Comparison of ENCODE assay signal across 20 cellular contexts in genomic region chr5:52838306-52839015, GRCh38. TPM values are rescaled to one million over a fixed set of nuclear protein-coding genes. Genes with fewer than 3 reads are reported as not detected.
DNase-seq lines count a peak whose midpoint lies in the region; ATAC-seq, FAIRE-seq and TF ChIP-seq lines count a peak whose summit lies in the region.
"Had no signal": no experiment of that assay in that cellular context is flagged by ENCODE, and none has a peak within 500 bp of the region (broad histone marks: within the 10 kb centered on the region; RNA-seq: fewer than 3 reads in every experiment).

No MANE protein-coding gene starts in this region.

- no peak for FAIRE-seq in small intestine (lab: Jason Lieb, UNC)
- FAIRE-seq: A204.1, islet of Langerhans had no signal

- H3K9ac ChIP-seq in mesenchymal stem cell (ENCODE audit: low read length): peak overlapping the region; percentile 48

- H2BK12ac ChIP-seq in mesenchymal stem cell (ENCODE audit: low read length in 2 of 2): peak overlapping the region; percentile 93 to 98

- peak overlapping the region in 8 of 12 donors; percentile 43 to 93 (median 70) for H3K27ac ChIP-seq in heart left ventricle
- H3K27ac ChIP-seq in brain microvascular endothelial cell: peak overlapping the region; percentile 93
- H3K27ac ChIP-seq in mesenchymal stem cell (ENCODE audit: low read length, poor library complexity, severe bottlenecking): peak overlapping the region; percentile 100
- peak overlapping the region; percentile 71 to 75 (median 72) for H3K27ac ChIP-seq in transverse colon
- H3K27ac ChIP-seq in small intestine (ENCODE audit: low read depth in 1 of 2, low read length in 1 of 2): peak overlapping the region in 1 of 2 donors; percentile 44

- peak overlapping the region; percentile 90 for H2AK5ac ChIP-seq in mesenchymal stem cell (ENCODE audit: low read length, severe bottlenecking)

- H4K8ac ChIP-seq in mesenchymal stem cell (ENCODE audit: low read length): peak overlapping the region; percentile 94

- no peaks in the 10 kb centered on the region for H3K36me3 ChIP-seq in heart left ventricle
- no peaks in the 10 kb centered on the region for H3K36me3 ChIP-seq in brain microvascular endothelial cell (replicated peaks)
- H3K36me3 ChIP-seq in mesenchymal stem cell (ENCODE audit: control insufficient read depth in 1 of 2, insufficient read depth in 2 of 2, low read depth in 1 of 2, low read length in 2 of 2): no peaks in the 10 kb centered on the region
- no peaks in the 10 kb centered on the region for H3K36me3 ChIP-seq in transverse colon
- no peaks in the 10 kb centered on the region for H3K36me3 ChIP-seq in small intestine (ENCODE audit: control insufficient read depth in 2 of 2, insufficient read depth in 2 of 2, low read length in 2 of 2)
- H3K36me3 ChIP-seq: SJCRH30 had no signal

- no peak overlapping the region for H2AFZ ChIP-seq in mesenchymal stem cell (ENCODE audit: low read depth, low read length)

- H3K23ac ChIP-seq in mesenchymal stem cell (ENCODE audit: low read length in 2 of 2): no peak overlapping the region

- TF ChIP-seq EP300 in transverse colon (IDR thresholded peaks at IDR 0.05; ENCODE audit: low read depth): no peak

- intact Hi-C loops in heart left ventricle (cut with DNase I) (loop anchor here in 1 of 10 donors (5.0 kb wide), 1 partner anchor 36 kb away; no protein-coding TSS in a partner anchor), Right ventricle myocardium superior (cut with DNase I) (no loop called here), transverse colon (cut with DNase I; ENCODE audit: low total_unique reads) (no loop called here)

- H3K4me2 ChIP-seq in mesenchymal stem cell (ENCODE audit: low read length, poor library complexity, severe bottlenecking): peak overlapping the region; percentile 28

- H3K14ac ChIP-seq in mesenchymal stem cell (ENCODE audit: low read length in 2 of 2): no peak overlapping the region

- no peak overlapping the region for H2BK120ac ChIP-seq in mesenchymal stem cell (ENCODE audit: low read depth, low read length)

- H3K4me1 ChIP-seq in heart left ventricle (peaks cover 0 to 59% (median 9%) of the 10 kb centered on the region in 12 donors), mesenchymal stem cell (ENCODE audit: control insufficient read depth, insufficient read depth, low read depth, low read length) (peaks cover 2% of the 10 kb centered on the region), transverse colon (peaks cover 0 to 16% (median 4%) of the 10 kb centered on the region in 4 donors), small intestine (ENCODE audit: control insufficient read depth in 2 of 2, insufficient read depth in 1 of 2, low read depth in 1 of 2, low read length in 1 of 2) (peaks cover 0 to 2% of the 10 kb centered on the region in 2 donors)
- H3K4me1 ChIP-seq: body of pancreas had no signal

- peak overlapping the region; percentile 88 to 94 for H3K18ac ChIP-seq in mesenchymal stem cell (ENCODE audit: low read depth in 1 of 2, low read length in 2 of 2)

- no peaks in the 10 kb centered on the region for H3K9me3 ChIP-seq in heart left ventricle
- no peaks in the 10 kb centered on the region for H3K9me3 ChIP-seq in mesenchymal stem cell (ENCODE audit: control insufficient read depth, low read length)
- H3K9me3 ChIP-seq in transverse colon: no peaks in the 10 kb centered on the region
- no peaks in the 10 kb centered on the region for H3K9me3 ChIP-seq in small intestine (ENCODE audit: control insufficient read depth, low read depth)
- H3K9me3 ChIP-seq: body of pancreas, SJCRH30 had no signal

- H4K91ac ChIP-seq in mesenchymal stem cell (ENCODE audit: low read length): peak overlapping the region; percentile 66

- WGBS in heart left ventricle, 4 donors: 83 to 89% (median 87%) methylated on average over 7 of the region's 7 CpGs
- 37% methylated on average over 4 of the region's 7 CpGs for WGBS in mesenchymal stem cell
- WGBS in transverse colon (ENCODE audit: low coverage in 1 of 2), 2 donors: 79 to 80% methylated on average over 7 of the region's 7 CpGs
- 85 to 88% (median 85%) methylated on average over 7 of the region's 7 CpGs for WGBS in small intestine, 3 donors

- TF ChIP-seq CTCF in heart left ventricle (IDR thresholded peaks at IDR 0.05) (no peak), brain microvascular endothelial cell (IDR thresholded peaks at IDR 0.05; ENCODE audit: low read depth, low read length, missing control alignments) (no peak), transverse colon (IDR thresholded peaks at IDR 0.05) (no peak)

- H3K4me3 ChIP-seq in heart left ventricle (no peak overlapping the region), brain microvascular endothelial cell (ENCODE audit: low read depth, low read length) (no peak overlapping the region), mesenchymal stem cell (ENCODE audit: insufficient read depth in 1 of 2, low read depth in 1 of 2, low read length in 2 of 2) (no peak overlapping the region), transverse colon (no peak overlapping the region), small intestine (ENCODE audit: low read depth in 1 of 2, low read length in 2 of 2) (no peak overlapping the region)
- H3K4me3 ChIP-seq: body of pancreas, SJCRH30 had no signal

- peak overlapping the region; percentile 99 for H2BK5ac ChIP-seq in mesenchymal stem cell (ENCODE audit: low read depth, low read length, poor library complexity, severe bottlenecking)

- DNase-seq in heart left ventricle (no peak), Right ventricle myocardium superior (no peak), brain microvascular endothelial cell (peak; percentile 75), mesenchymal stem cell (peak; percentile 70), transverse colon (no peak), 8988T (no peak), small intestine (no peak), KBM-7 (no peak)
- DNase-seq: activated CD4-positive, alpha-beta memory T cell treated with anti-CD3 and anti-CD28 coated beads for 36 hours; body of pancreas; effector CD8-positive, alpha-beta T cell; H9; naive B cell; NCI-H2107; NK-92 treated with Interleukin-12 subunit alpha and Interleukin-12 subunit beta, amount 100 ng/mL, for 24 hours; right cardiac atrium; SJCRH30; stimulated activated naive CD4-positive, alpha-beta T cell treated with Interleukin-2 at 50 U/mL for 16 hours had no signal

- TF ChIP-seq POLR2A in heart left ventricle (IDR thresholded peaks at IDR 0.05): no peak
- no peak for TF ChIP-seq POLR2A in transverse colon (IDR thresholded peaks at IDR 0.05)

- in situ Hi-C loops in brain microvascular endothelial cell (cut with HindIII; ENCODE audit: low pct_ligation_motif_present, low sequenced_read_pairs) (no loop called here), transverse colon (cut with MboI; ENCODE audit: low pct_ligation_motif_present in 1 of 4, low pct_unique_long_range_greater_than_20kb in 1 of 4, low sequenced_read_pairs in 3 of 4) (no loop called here), KBM-7 (cut with MboI; ENCODE audit: low pct_unique_long_range_greater_than_20kb, low sequenced_read_pairs) (no loop called here)

- H3K27me3 ChIP-seq in heart left ventricle: no peaks in the 10 kb centered on the region
- no peaks in the 10 kb centered on the region for H3K27me3 ChIP-seq in brain microvascular endothelial cell (replicated peaks)
- no peaks in the 10 kb centered on the region for H3K27me3 ChIP-seq in mesenchymal stem cell (ENCODE audit: control insufficient read depth in 1 of 2, insufficient read depth in 1 of 2, low read length in 2 of 2)
- no peaks in the 10 kb centered on the region for H3K27me3 ChIP-seq in transverse colon
- no peaks in the 10 kb centered on the region for H3K27me3 ChIP-seq in small intestine (ENCODE audit: control insufficient read depth in 2 of 2, insufficient read depth in 2 of 2, low read length in 2 of 2)
- H3K27me3 ChIP-seq: body of pancreas, SJCRH30 had no signal

- ATAC-seq in heart left ventricle (no peak), Right ventricle myocardium superior (ENCODE audit: poor library complexity) (no peak)
- ATAC-seq: body of pancreas had no signal

- peaks cover 6% of the 10 kb centered on the region for H3K79me1 ChIP-seq in mesenchymal stem cell (replicated peaks; ENCODE audit: low read length, poor library complexity, severe bottlenecking)

- peak overlapping the region in 1 of 2 experiments; percentile 80 for H3K4ac ChIP-seq in mesenchymal stem cell (ENCODE audit: low read depth in 1 of 2, low read length in 2 of 2)

- peak overlapping the region; percentile 12 for H2BK15ac ChIP-seq in mesenchymal stem cell (ENCODE audit: low read depth, poor library complexity, severe bottlenecking)

RNA-seq across cellular contexts. Expression of gene ITGA1, which starts 50.7 kb away (rescaled TPM):
- total RNA-seq in heart left ventricle (10 to 100 TPM; 20.9 to 52.0 (median 24.6) TPM), Right ventricle myocardium superior (23.6 TPM), transverse colon (10 to 100 TPM; 42.6 to 83.2 (median 48.0) TPM)
- polyA plus RNA-seq in heart left ventricle (1 to 10 TPM; 5.5 to 9.1 TPM), small intestine (1 to 10 TPM; 1.6 to 7.5 (median 2.4) TPM)
- 202 TPM for polyA plus RNA-seq in mesenchymal stem cell (2013, experiment 1 of 2)
- polyA plus RNA-seq in mesenchymal stem cell (2013, experiment 2 of 2): 199 TPM

RNA-seq across cellular contexts. Expression of gene PELO, which starts 50.7 kb away (rescaled TPM):
- 10 to 100 TPM; 12.8 to 28.4 (median 20.1) TPM for total RNA-seq in heart left ventricle
- polyA plus RNA-seq in heart left ventricle: 10 to 100 TPM in 1 of 2 donors, 1 to 10 TPM in 1; 4.3 to 16.8 TPM
- 16.9 TPM for total RNA-seq in Right ventricle myocardium superior
- polyA plus RNA-seq in mesenchymal stem cell (2013, experiment 1 of 2): 37.4 TPM
- polyA plus RNA-seq in mesenchymal stem cell (2013, experiment 2 of 2): 35.7 TPM
- total RNA-seq in transverse colon: 10 to 100 TPM; 10.1 to 62.3 (median 16.8) TPM
- polyA plus RNA-seq in small intestine: 1 to 10 TPM; 4.0 to 9.7 (median 9.0) TPM

Comparison
In these comparisons a context has a peak if more than half of its experiments do, and no peak if none do; other contexts are left out.
1. DNase-seq: peak in brain microvascular endothelial cell (single experiment) and mesenchymal stem cell (single experiment); none in heart left ventricle (0 of 5), Right ventricle myocardium superior (single experiment), transverse colon (single experiment), 8988T (single experiment), small intestine (single experiment) and KBM-7 (single experiment).